ENCODE assay signal across 12 cellular contexts in the genomic region with DNA sequence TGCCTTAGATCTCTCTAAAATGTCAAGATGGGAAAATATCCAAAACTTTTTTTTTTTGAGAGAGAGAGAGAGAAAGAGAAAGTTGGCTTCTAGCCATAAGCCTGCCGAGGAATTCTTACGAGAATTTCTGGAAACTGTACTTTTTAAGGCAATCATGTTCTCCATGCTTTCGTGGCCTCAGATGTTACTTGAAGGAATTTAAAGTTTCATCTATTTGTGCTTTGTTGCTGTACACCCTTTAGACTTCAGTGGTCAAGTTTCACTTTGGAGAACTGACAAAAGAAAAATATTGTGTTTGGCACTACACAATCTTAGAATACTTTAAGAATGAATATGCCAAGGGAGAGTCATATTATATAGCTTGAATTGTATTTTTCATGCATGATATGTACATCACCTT. TPM values are rescaled to one million over a fixed set of nuclear protein-coding genes. Genes with fewer than 3 reads are reported as not detected.
DNase-seq lines count a peak whose midpoint lies in the region; ATAC-seq and TF ChIP-seq lines count a peak whose summit lies in the region.
"Had no signal": no experiment of that assay in that cellular context is flagged by ENCODE, and none has a peak within 500 bp of the region (broad histone marks: within the 10 kb centered on the region; RNA-seq: fewer than 3 reads in every experiment).

No MANE protein-coding gene starts in this region.

- H3K4me1 ChIP-seq in vagina: no peaks in the 10 kb centered on the region

- TF ChIP-seq POLR2A in vagina (IDR thresholded peaks at IDR 0.05): no peak

- no peak overlapping the region for H3K27ac Mint-ChIP-seq in natural killer cell
- H3K27ac Mint-ChIP-seq: activated CD4-positive, alpha-beta T cell treated with anti-CD3 and anti-CD28 coated beads for 36 hours; memory B cell had no signal

- intact Hi-C loops in Right ventricle myocardium superior (cut with DNase I): no loop called here
- intact Hi-C loops in left cardiac atrium (cut with DNase I): no loop called here
- intact Hi-C loops in vagina (cut with DNase I): no loop called here
- intact Hi-C loops in natural killer cell (cut with micrococcal nuclease): no loop called here

- H3K4me3 Mint-ChIP-seq in natural killer cell: no peak overlapping the region
- H3K4me3 Mint-ChIP-seq: activated CD4-positive, alpha-beta T cell treated with anti-CD3 and anti-CD28 coated beads for 36 hours; memory B cell had no signal

- ATAC-seq in Right ventricle myocardium superior (ENCODE audit: poor library complexity) (peak; percentile 20), left cardiac atrium (no peak), natural killer cell (no peak), GM19395 (IDR thresholded peaks at IDR 0.05; ENCODE audit: unreplicated experiment) (no peak)
- ATAC-seq: activated CD4-positive, alpha-beta T cell treated with anti-CD3 and anti-CD28 coated beads for 36 hours had no signal

- no peaks in the 10 kb centered on the region for H3K36me3 Mint-ChIP-seq in natural killer cell
- H3K36me3 Mint-ChIP-seq: memory B cell had no signal

- H3K27me3 ChIP-seq in vagina: no peaks in the 10 kb centered on the region

- H3K4me1 Mint-ChIP-seq in natural killer cell: peaks cover 0 to 4% of the 10 kb centered on the region in 2 donors
- H3K4me1 Mint-ChIP-seq: activated CD4-positive, alpha-beta T cell treated with anti-CD3 and anti-CD28 coated beads for 36 hours; memory B cell had no signal

- H3K27ac ChIP-seq in coronary artery (peak overlapping the region; percentile 44 to 73), vagina (peak overlapping the region; percentile 5)

- TF ChIP-seq CTCF in coronary artery (IDR thresholded peaks at IDR 0.05) (no peak), vagina (IDR thresholded peaks at IDR 0.05) (no peak), natural killer cell (IDR thresholded peaks at IDR 0.05) (no peak)

- H3K9me3 ChIP-seq in vagina: no peaks in the 10 kb centered on the region

- H3K27me3 Mint-ChIP-seq in natural killer cell (ENCODE audit: low read depth in 2 of 2): no peaks in the 10 kb centered on the region
- H3K27me3 Mint-ChIP-seq: activated CD4-positive, alpha-beta T cell treated with anti-CD3 and anti-CD28 coated beads for 36 hours; memory B cell had no signal

- H3K36me3 ChIP-seq in vagina: no peaks in the 10 kb centered on the region

- DNase-seq in Right ventricle myocardium superior: no peak
- DNase-seq in left cardiac atrium: no peak
- DNase-seq in coronary artery (ENCODE audit: low spot score): no peak
- peak; percentile 35 to 61 for DNase-seq in lung microvascular endothelial cell (ENCODE audit: low read depth in 2 of 2)
- no peak for DNase-seq in vagina (ENCODE audit: extremely low spot score in 2 of 2)
- DNase-seq in natural killer cell: no peak
- DNase-seq in ecto neural progenitor cell (ENCODE audit: low spot score): no peak
- DNase-seq: 8988T; activated CD4-positive, alpha-beta T cell treated with anti-CD3 and anti-CD28 coated beads for 36 hours; amygdala had no signal

- H3K4me3 ChIP-seq in coronary artery: peak overlapping the region; percentile 57
- peak overlapping the region in 1 of 2 donors; percentile 29 for H3K4me3 ChIP-seq in vagina

- H3K9me3 Mint-ChIP-seq in natural killer cell: peaks cover 0 to 2% of the 10 kb centered on the region in 2 donors

RNA-seq across cellular contexts. Expression of a gene that starts 53.9 kb away (rescaled TPM):
- total RNA-seq in Right ventricle myocardium superior (6.2 TPM), left cardiac atrium (10 to 100 TPM; 10.3 to 12.3 TPM), lung microvascular endothelial cell (40.3 and 51.8 TPM in 2 replicates), vagina (9.8 TPM), natural killer cell (1 to 10 TPM; 4.5 to 8.0 (median 5.1) TPM)
- total RNA-seq: activated CD4-positive, alpha-beta T cell treated with anti-CD3 and anti-CD28 coated beads for 36 hours had no signal

Comparison
In these comparisons a context has a peak if more than half of its experiments do, and no peak if none do; other contexts are left out.
1. DNase-seq: peak in lung microvascular endothelial cell (2 of 2); none in Right ventricle myocardium superior (single experiment), left cardiac atrium (single experiment), coronary artery (single experiment), vagina (0 of 2), natural killer cell (single experiment) and ecto neural progenitor cell (single experiment).